Comparison of ENCODE assay signal across 8 cellular contexts in the genomic region with DNA sequence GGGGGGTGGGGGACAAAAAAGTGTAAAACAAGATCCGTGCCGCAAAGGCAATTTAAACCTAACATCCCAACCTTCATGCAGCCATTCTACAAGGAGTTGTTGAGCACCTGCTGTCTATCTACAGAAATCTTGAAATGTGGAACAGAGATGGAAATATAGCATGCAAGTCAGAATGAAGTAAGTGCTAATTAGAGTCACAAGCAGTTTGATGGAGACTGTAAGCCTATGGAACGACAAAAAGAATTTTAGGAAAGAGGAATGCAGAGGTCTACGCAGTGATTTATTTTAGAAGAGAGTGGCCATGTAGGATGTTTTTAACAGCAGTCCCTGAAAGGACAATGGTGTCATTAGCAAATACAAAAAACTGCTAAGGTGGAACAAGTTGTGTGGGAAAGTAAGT. TPM values are rescaled to one million over a fixed set of nuclear protein-coding genes. Genes with fewer than 3 reads are reported as not detected.
DNase-seq lines count a peak whose midpoint lies in the region; ATAC-seq, FAIRE-seq and TF ChIP-seq lines count a peak whose summit lies in the region.

No MANE protein-coding gene starts in this region.

- H3K27me3 ChIP-seq in left ventricle myocardium inferior (ENCODE audit: low read depth) (no peaks in the 10 kb centered on the region), K562 (ENCODE audit: control insufficient read depth in 2 of 2, insufficient read depth in 2 of 2, low read length in 2 of 2) (no peaks in the 10 kb centered on the region), vagina (no peaks in the 10 kb centered on the region)

- peaks cover 50% of the 10 kb centered on the region for H3K4me1 ChIP-seq in left ventricle myocardium inferior
- H3K4me1 ChIP-seq in K562 (replicated peaks in 1 of 2; ENCODE audit: control insufficient read depth in 2 of 2, insufficient read depth in 2 of 2, low read length in 2 of 2) = peaks cover 3 to 9% of the 10 kb centered on the region in 2 experiments; a peak in 4 of 5 replicates
- H3K4me1 ChIP-seq in vagina = peaks cover 16% of the 10 kb centered on the region

- no peak for FAIRE-seq in K562 (lab: Jason Lieb, UNC)

- H3K27ac ChIP-seq in left ventricle myocardium inferior (replicated peaks) = peak overlapping the region; percentile 97
- H3K27ac ChIP-seq in K562 (ENCODE audit: extremely low read depth, low read depth, low read length) = peak overlapping the region; percentile 72
- peak overlapping the region; percentile 52 for H3K27ac ChIP-seq in vagina

- TF ChIP-seq EP300 in K562 (IDR thresholded peaks at IDR 0.05; ENCODE audit: low read length) = no peak

- peak overlapping the region; percentile 95 for H3K4me3 Mint-ChIP-seq in memory B cell

- CTCF ChIA-PET in K562 (lab: Yijun Ruan, JAX; ENCODE audit: low intra/inter-chr PET ratio) = no interaction called here

- H3K9ac ChIP-seq in K562 (ENCODE audit: insufficient read depth in 1 of 2, low read depth in 2 of 2, low read length in 2 of 2) = peak overlapping the region in 1 of 2 experiments; percentile 66; a peak in 2 of 4 replicates

- peaks cover 6% of the 10 kb centered on the region for H3K27me3 Mint-ChIP-seq in memory B cell

- no peak for ATAC-seq in left cardiac atrium
- no peak for ATAC-seq in K562
- ATAC-seq in memory B cell (ENCODE audit: low read depth) = no peak
- no peak for ATAC-seq in GM21390 (IDR thresholded peaks at IDR 0.05; ENCODE audit: unreplicated experiment)

- H4K20me1 ChIP-seq in K562 (replicated peaks; ENCODE audit: control insufficient read depth, insufficient read depth, low read length) = no peaks in the 10 kb centered on the region

- POLR2A ChIA-PET in K562 (lab: Yijun Ruan, JAX) = interaction anchor here (1.0 to 1.9 kb wide), 2 partner anchors 20 to 24 kb away, joined by 3 to 5 read pairs; no protein-coding TSS in a partner anchor

- WGBS in K562 (ENCODE audit: insufficient coverage, low coverage, missing lambda C conversion rate) = 46% methylated on average over 4 of the region's 4 CpGs

- intact Hi-C loops in left ventricle myocardium inferior (cut with micrococcal nuclease) = no loop called here
- intact Hi-C loops in left cardiac atrium (cut with DNase I) = no loop called here
- intact Hi-C loops in K562 (cut with micrococcal nuclease) = loop anchor here (5.0 kb wide), 1 partner anchor 80 kb away; no protein-coding TSS in a partner anchor
- intact Hi-C loops in vagina (cut with DNase I) = no loop called here

- H3K4me1 Mint-ChIP-seq in memory B cell = peaks cover 10% of the 10 kb centered on the region

- H3K36me3 Mint-ChIP-seq in memory B cell = no peaks in the 10 kb centered on the region

- no peaks in the 10 kb centered on the region for H3K9me1 ChIP-seq in K562 (ENCODE audit: control insufficient read depth, insufficient read depth, low read length)

- peak overlapping the region; percentile 74 for H3K4me2 ChIP-seq in K562 (ENCODE audit: insufficient read depth, low read length)

- TF ChIP-seq POLR2A in K562 (conservative IDR thresholded peaks at IDR 0.05) (no peak), vagina (IDR thresholded peaks at IDR 0.05) (no peak)

- H3K27ac Mint-ChIP-seq in memory B cell = peak overlapping the region; percentile 78

- peak overlapping the region; percentile 98 for H3K4me3 ChIP-seq in left ventricle myocardium inferior
- H3K4me3 ChIP-seq in K562 = peak overlapping the region; percentile 79
- peak overlapping the region; percentile 85 for H3K4me3 ChIP-seq in vagina

- H3K9me3 ChIP-seq in left ventricle myocardium inferior (replicated peaks) (no peaks in the 10 kb centered on the region), K562 (replicated peaks; ENCODE audit: control insufficient read depth, insufficient read depth, low read depth, low read length) (no peaks in the 10 kb centered on the region), vagina (no peaks in the 10 kb centered on the region)

- peak overlapping the region; percentile 97 for H2AFZ ChIP-seq in K562 (ENCODE audit: low read depth, low read length)

- H3K9me3 Mint-ChIP-seq in memory B cell = peaks cover 1% of the 10 kb centered on the region

- no peak for TF ChIP-seq RAD21 in K562 (CRISPR knock-in tag; conservative IDR thresholded peaks at IDR 0.05 in 1 of 2, IDR thresholded peaks at IDR 0.05 in 1 of 2)

- H3K79me2 ChIP-seq in K562 (ENCODE audit: control insufficient read depth, insufficient read depth, low read length) = peaks cover 33% of the 10 kb centered on the region

- TF ChIP-seq CTCF in left ventricle myocardium inferior (IDR thresholded peaks at IDR 0.05; ENCODE audit: borderline replicate concordance) (no peak), K562 (IDR thresholded peaks at IDR 0.05 in 2 of 3, conservative IDR thresholded peaks at IDR 0.05 in 1 of 3; ENCODE audit: insufficient read depth in 2 of 3, low read depth in 1 of 3, low read length in 3 of 3) (no peak), vagina (IDR thresholded peaks at IDR 0.05) (no peak)

- H3K36me3 ChIP-seq in left ventricle myocardium inferior = no peaks in the 10 kb centered on the region
- no peaks in the 10 kb centered on the region for H3K36me3 ChIP-seq in K562 (ENCODE audit: control insufficient read depth, insufficient read depth, low read length)
- no peaks in the 10 kb centered on the region for H3K36me3 ChIP-seq in vagina

- BruUV-seq in K562 (replicated peaks; lab: Mats Ljungman, UMichigan) = TSS peak; percentile 91

- DNase-seq in left ventricle myocardium inferior (no peak), left cardiac atrium (no peak), K562 (ENCODE audit: extremely low read depth in 1 of 4, low spot score in 3 of 4) (no peak), memory B cell (ENCODE audit: low spot score in 2 of 2) (no peak), vagina (ENCODE audit: extremely low spot score in 2 of 2) (no peak), NCI-H526 treated with DMSO at 0.1 percent for 48 hours (lab: John Stamatoyannopoulos, UW) (no peak), GOT3 (lab: John Stamatoyannopoulos, UW) (no peak)

- in situ Hi-C loops in K562 (cut with MboI) = no loop called here

TF ChIP-seq in K562, 482 proteins besides CTCF, POLR2A, EP300 and RAD21:
- TF ChIP-seq KDM1A (IDR thresholded peaks at IDR 0.05) (peak; percentile 34 to 41; a peak in 3 of 4 replicates), TAF9B (IDR thresholded peaks at IDR 0.05; ENCODE audit: partially characterized antibody) (no peak)

RNA-seq across cellular contexts. Expression of gene DCBLD2, which starts 0.8 kb away (rescaled TPM):
- 33.7 TPM for total RNA-seq in left ventricle myocardium inferior
- total RNA-seq in left cardiac atrium = 10 to 100 TPM; 35.7 to 38.2 TPM
- total RNA-seq in K562 (2011; cell fraction: chromatin; rRNA removed; ENCODE audit: low replicate concordance) = 20.6 and 37.4 TPM in 2 replicates
- total RNA-seq in K562 (2011; cell fraction: nucleolus; rRNA removed) = 16.2 and 19.3 TPM in 2 replicates
- total RNA-seq in K562 (2011; cell fraction: nucleoplasm; rRNA removed) = 28.5 and 39.2 TPM in 2 replicates
- 5.1 and 6.1 TPM in 2 replicates for total RNA-seq in K562 (2014; rRNA removed)
- total RNA-seq in K562 (2014; rRNA removed; fragmentation: Illumina TruSeq; extraction: Trizol) = 11.3 TPM in 2 replicates
- total RNA-seq in K562 (2015; rRNA removed; fragmentation: Illumina TruSeq; extraction: Trizol) = 9.8 and 14.6 TPM in 2 replicates
- 9.6 and 10.0 TPM in 2 replicates for total RNA-seq in K562 (2021)
- polyA plus RNA-seq in K562 (2011; rRNA removed) = 10.4 and 11.0 TPM in 2 replicates
- polyA plus RNA-seq in K562 (2011; cell fraction: cytosol; rRNA removed) = 3.4 and 3.6 TPM in 2 replicates
- polyA plus RNA-seq in K562 (2011; cell fraction: nucleus; rRNA removed) = 18.3 and 20.6 TPM in 2 replicates
- 3.5 and 5.6 TPM in 2 replicates for polyA plus RNA-seq in K562 (2012)
- 5.8 and 7.4 TPM in 2 replicates for polyA plus RNA-seq in K562 (2014; fragmentation: Illumina TruSeq; extraction: Trizol)
- 1 to 10 TPM; 2.7 to 4.1 TPM for polyA plus RNA-seq in K562 (2014; fragmentation: Nextera tagmentation; extraction: Ambion mirVana)
- 5.9 and 8.5 TPM in 2 replicates for polyA plus RNA-seq in K562 (2014; rRNA removed)
- 24.1 and 32.7 TPM in 2 replicates for polyA minus RNA-seq in K562 (2011; rRNA and poly(A)+ RNA removed)
- polyA minus RNA-seq in K562 (2011; cell fraction: cytosol; rRNA and poly(A)+ RNA removed) = 7.6 and 7.8 TPM in 2 replicates
- 18.8 and 27.7 TPM in 2 replicates for polyA minus RNA-seq in K562 (2011; cell fraction: nucleus; rRNA and poly(A)+ RNA removed)
- 36.1 TPM for total RNA-seq in vagina
